23 cellular contexts compared by ENCODE assay signal in genomic region chr2:226256709-226257401, GRCh38.
DNase-seq lines count a peak whose midpoint lies in the region; ATAC-seq, FAIRE-seq and TF ChIP-seq lines count a peak whose summit lies in the region.
"Had no signal": no experiment of that assay in that cellular context is flagged by ENCODE, and none has a peak within 500 bp of the region (broad histone marks: within the 10 kb centered on the region; RNA-seq: fewer than 3 reads in every experiment).

No MANE protein-coding gene starts in this region.

- DNase-seq in NCI-H82 (lab: John Stamatoyannopoulos, UW) (peak; percentile 6), NCI-H82 treated with DMSO at 0.1 percent for 48 hours (lab: John Stamatoyannopoulos, UW; ENCODE audit: unreplicated experiment) (no peak), RWPE2 (ENCODE audit: low spot score) (no peak), keratinocyte (ENCODE audit: low read depth, low spot score) (no peak), foreskin melanocyte (no peak), NCI-H526 treated with DMSO at 0.1 percent for 48 hours (lab: John Stamatoyannopoulos, UW) (no peak)
- DNase-seq: CD4-positive, CD25-positive, alpha-beta regulatory T cell; DMS79 treated with DMSO at 0.1 percent for 48 hours; effector CD8-positive, alpha-beta T cell; esophagus squamous epithelium; GOT3; heart left ventricle; mesendoderm; NCI-H187; NCI-H748 treated with DMSO at 0.1 percent for 48 hours; nephron progenitor cell; Peyer's patch; spleen; T-helper 9 cell had no signal

- H3K4me1 ChIP-seq in RWPE2 (ENCODE audit: insufficient read depth, poor library complexity, severe bottlenecking) (no peaks in the 10 kb centered on the region), keratinocyte (ENCODE audit: control insufficient read depth, extremely low read depth, insufficient read depth, low read length) (no peaks in the 10 kb centered on the region)
- H3K4me1 ChIP-seq: esophagus squamous epithelium, heart left ventricle, Peyer's patch, spleen had no signal

- TF ChIP-seq CTCF in RWPE2 (IDR thresholded peaks at IDR 0.05; ENCODE audit: poor library complexity, severe bottlenecking) (no peak), keratinocyte (optimal IDR thresholded peaks at IDR 0.05 in 1 of 3, IDR thresholded peaks at IDR 0.05 in 1 of 3, conservative IDR thresholded peaks at IDR 0.05 in 1 of 3; ENCODE audit: extremely low read depth in 1 of 3, insufficient read depth in 2 of 3, low read length in 3 of 3) (no peak)

- H3K79me2 ChIP-seq in keratinocyte (ENCODE audit: control insufficient read depth, insufficient read depth, low read length) = no peaks in the 10 kb centered on the region

- H3K27ac ChIP-seq in RWPE2 (ENCODE audit: poor library complexity, severe bottlenecking) = peak overlapping the region; percentile 19
- H3K27ac ChIP-seq in keratinocyte (ENCODE audit: control insufficient read depth, insufficient read depth, low read length) = no peak overlapping the region
- H3K27ac ChIP-seq: esophagus squamous epithelium, heart left ventricle, Peyer's patch, spleen had no signal

- H4K20me1 ChIP-seq in keratinocyte (ENCODE audit: control insufficient read depth, extremely low read depth, insufficient read depth, low read length) = no peaks in the 10 kb centered on the region

- no peak overlapping the region for H3K4me3 ChIP-seq in RWPE2 (ENCODE audit: severe bottlenecking)
- no peak overlapping the region for H3K4me3 ChIP-seq in keratinocyte (ENCODE audit: control insufficient read depth in 2 of 3, extremely low read depth in 1 of 3, insufficient read depth in 2 of 3, low read depth in 1 of 3, low read length in 3 of 3)
- H3K4me3 ChIP-seq: esophagus squamous epithelium, heart left ventricle, Peyer's patch, spleen had no signal

- ATAC-seq in RWPE2 (ENCODE audit: low read depth) (no peak), GM21619 (IDR thresholded peaks at IDR 0.05; ENCODE audit: unreplicated experiment) (no peak), GM21423 (IDR thresholded peaks at IDR 0.05; ENCODE audit: unreplicated experiment) (no peak)
- ATAC-seq: activated CD4-positive, CD25-positive, alpha-beta regulatory T cell treated with anti-CD3 and anti-CD28 coated beads, Interleukin-2, amount 50 U/mL, for 24 hours; heart left ventricle; HepG2 had no signal

- no peak overlapping the region for H3K9ac ChIP-seq in keratinocyte (ENCODE audit: control insufficient read depth, extremely low read depth, insufficient read depth, low read length)

- no peak overlapping the region for H3K4me2 ChIP-seq in keratinocyte (ENCODE audit: control insufficient read depth, extremely low read depth, insufficient read depth, low read depth, low read length)

- H3K36me3 ChIP-seq in RWPE2 (ENCODE audit: low read depth) = no peaks in the 10 kb centered on the region
- H3K36me3 ChIP-seq in keratinocyte (ENCODE audit: control insufficient read depth in 2 of 2, extremely low read depth in 1 of 2, insufficient read depth in 2 of 2, low read length in 2 of 2) = no peaks in the 10 kb centered on the region
- H3K36me3 ChIP-seq: esophagus squamous epithelium, heart left ventricle, Peyer's patch, spleen had no signal

- no peaks in the 10 kb centered on the region for H3K9me3 ChIP-seq in RWPE2 (ENCODE audit: severe bottlenecking)
- H3K9me3 ChIP-seq in keratinocyte (ENCODE audit: control insufficient read depth, low read depth, low read length) = no peaks in the 10 kb centered on the region
- H3K9me3 ChIP-seq: esophagus squamous epithelium, Peyer's patch had no signal

- dilution Hi-C loops in keratinocyte (cut with MboI; ENCODE audit: extremely low pct_ligation_motif_present, low sequenced_read_pairs) = no loop called here

- peak; percentile 20 for FAIRE-seq in keratinocyte (lab: Jason Lieb, UNC)
- FAIRE-seq: HepG2 had no signal

- H3K27me3 ChIP-seq in RWPE2 (ENCODE audit: insufficient read depth, poor library complexity, severe bottlenecking) (no peaks in the 10 kb centered on the region), keratinocyte (ENCODE audit: control insufficient read depth, extremely low read depth, insufficient read depth, low read length) (no peaks in the 10 kb centered on the region)
- H3K27me3 ChIP-seq: esophagus squamous epithelium, heart left ventricle, Peyer's patch, spleen had no signal

- no peak overlapping the region for H2AFZ ChIP-seq in keratinocyte (ENCODE audit: control insufficient read depth, low read length)

- H3K9me1 ChIP-seq in keratinocyte (ENCODE audit: control insufficient read depth, extremely low read depth, insufficient read depth, low read length) = no peaks in the 10 kb centered on the region
